In genomic region chr16:8673611-8674412, GRCh38 we compare ENCODE assay signal across 1 cellular context.
TF ChIP-seq lines count a peak whose summit lies in the region.

No MANE protein-coding gene starts in this region.

TF ChIP-seq in endothelial cell of umbilical vein, 7 proteins besides CTCF, POLR2A, EP300 and RAD21 (continued from another document):
- peak; percentile 48 for TF ChIP-seq EZH2 (IDR thresholded peaks at IDR 0.05; ENCODE audit: borderline replicate concordance, low read depth, low read length, severe bottlenecking)
- TF ChIP-seq MAX (IDR thresholded peaks at IDR 0.05; ENCODE audit: insufficient read depth, insufficient read length): no peak
